8 cellular contexts compared by ENCODE assay signal in genomic region chr5:43019615-43020293, GRCh38. TPM values are rescaled to one million over a fixed set of nuclear protein-coding genes. Genes with fewer than 3 reads are reported as not detected.
DNase-seq lines count a peak whose midpoint lies in the region; ATAC-seq, FAIRE-seq and TF ChIP-seq lines count a peak whose summit lies in the region.

No MANE protein-coding gene starts in this region.

- peak in 3 of 4 donors; percentile 17 to 52 (median 49) for TF ChIP-seq POLR2A in esophagus squamous epithelium (IDR thresholded peaks at IDR 0.05)

- H3K4me3 Mint-ChIP-seq in type B pancreatic cell = peak overlapping the region; percentile 95

- H3K27ac ChIP-seq in esophagus squamous epithelium = peak overlapping the region; percentile 80 to 94 (median 91)
- peak overlapping the region; percentile 90 for H3K27ac ChIP-seq in neutrophil

- peaks cover 19% of the 10 kb centered on the region for H3K4me1 Mint-ChIP-seq in type B pancreatic cell (ENCODE audit: unreplicated experiment)

- H3K36me3 Mint-ChIP-seq in type B pancreatic cell = no peaks in the 10 kb centered on the region

- H3K9me3 ChIP-seq in esophagus squamous epithelium = no peaks in the 10 kb centered on the region
- H3K9me3 ChIP-seq in neutrophil = no peaks in the 10 kb centered on the region

- H3K27me3 ChIP-seq in esophagus squamous epithelium (peaks cover 0 to 89% (median 3%) of the 10 kb centered on the region in 4 donors), neutrophil (no peaks in the 10 kb centered on the region)

- H3K27ac Mint-ChIP-seq in type B pancreatic cell = peak overlapping the region; percentile 96

- TF ChIP-seq CTCF in esophagus squamous epithelium (IDR thresholded peaks at IDR 0.05) (peak in 5 of 6 experiments; percentile 43 to 74 (median 59)), neutrophil (IDR thresholded peaks at IDR 0.05) (peak; percentile 52), type B pancreatic cell (conservative IDR thresholded peaks at IDR 0.05) (peak; percentile 73)

- peak; percentile 71 for ATAC-seq in GM21390 (IDR thresholded peaks at IDR 0.05; ENCODE audit: unreplicated experiment)

- peaks cover 94% of the 10 kb centered on the region for H3K27me3 Mint-ChIP-seq in type B pancreatic cell

- peak; percentile 33 for FAIRE-seq in HTR-8/SVneo (lab: Jason Lieb, UNC)

- H3K4me3 ChIP-seq in esophagus squamous epithelium (peak overlapping the region; percentile 45 to 66 (median 51)), neutrophil (ENCODE audit: low read depth in 1 of 2, low read length in 1 of 2) (peak overlapping the region; percentile 72 to 81)

- WGBS in esophagus squamous epithelium, 2 donors = 7 to 21% methylated on average over 36 of the region's 36 CpGs

- H3K9me3 Mint-ChIP-seq in type B pancreatic cell = no peaks in the 10 kb centered on the region

- H3K36me3 ChIP-seq in esophagus squamous epithelium (no peaks in the 10 kb centered on the region), neutrophil (no peaks in the 10 kb centered on the region)

- DNase-seq in DMS 273 (lab: John Stamatoyannopoulos, UW; ENCODE audit: unreplicated experiment) = peak; percentile 96
- DNase-seq in HTR-8/SVneo (ENCODE audit: insufficient read length, low spot score) = no peak
- DNase-seq in NOMO-1 treated with dmso at 0.1 percent for 144 hours (lab: John Stamatoyannopoulos, UW; ENCODE audit: unreplicated experiment) = peak; percentile 99
- peak; percentile 78 for DNase-seq in activated T-cell treated with anti-CD3 and anti-CD28 coated beads for 24 hours (ENCODE audit: low read depth)
- peak; percentile 62 for DNase-seq in esophagus squamous epithelium (lab: John Stamatoyannopoulos, UW)
- no peak for DNase-seq in type B pancreatic cell (ENCODE audit: extremely low spot score, unreplicated experiment)

- intact Hi-C loops in esophagus squamous epithelium (cut with DNase I) = no loop called here

- H3K4me1 ChIP-seq in esophagus squamous epithelium (peaks cover 0 to 38% (median 16%) of the 10 kb centered on the region in 3 donors), neutrophil (ENCODE audit: control insufficient read depth in 1 of 2, insufficient read depth in 1 of 2, low read depth in 1 of 2, low read length in 1 of 2) (peaks cover 32 to 34% of the 10 kb centered on the region in 2 experiments)

RNA-seq across cellular contexts. Expression of gene ANXA2R, which starts 20.4 kb away (rescaled TPM):
- total RNA-seq in esophagus squamous epithelium (1 to 10 TPM in 2 of 4 donors, under 1 TPM in 2; 0.57 to 2.5 (median 1.6) TPM), type B pancreatic cell (ENCODE audit: low replicate concordance) (0.34 and 0.74 TPM in 2 replicates)

Comparison
In these comparisons a context has a peak if more than half of its experiments do, and no peak if none do; other contexts are left out.
1. DNase-seq: peak in DMS 273 (single experiment), NOMO-1 treated with dmso at 0.1 percent for 144 hours (single experiment), activated T-cell treated with anti-CD3 and anti-CD28 coated beads for 24 hours (single experiment) and esophagus squamous epithelium (single experiment); none in HTR-8/SVneo (single experiment) and type B pancreatic cell (single experiment).
2. Peak in every context shown above with its lines, with median percentiles within 50 percentile points of each other: CTCF ChIP-seq.